Comparison of ENCODE assay signal across 15 cellular contexts in the genomic region with DNA sequence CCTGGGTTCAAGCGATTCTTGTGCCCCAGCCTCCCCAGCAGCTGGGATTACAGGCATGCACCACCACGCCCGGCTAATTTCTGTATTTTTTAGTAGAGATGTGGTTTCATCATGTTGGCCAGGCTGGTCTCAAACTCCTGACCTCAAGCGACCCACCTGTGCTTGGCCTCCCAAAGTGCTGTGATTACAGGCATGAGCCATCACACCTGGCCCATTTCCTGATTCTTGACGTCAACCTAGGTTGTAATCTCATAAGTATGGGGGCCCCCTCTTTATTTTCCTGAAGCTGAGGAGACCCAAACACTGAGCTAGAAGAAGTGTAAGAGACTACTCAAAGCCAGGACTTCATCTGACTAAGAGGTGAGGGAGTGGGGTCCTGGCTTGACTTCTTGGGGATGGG.
"Had no signal": no experiment of that assay in that cellular context is flagged by ENCODE, and none has a peak within 500 bp of the region (broad histone marks: within the 10 kb centered on the region; RNA-seq: fewer than 3 reads in every experiment).

No MANE protein-coding gene starts in this region.

- H3K9me3 Mint-ChIP-seq: activated CD4-positive, alpha-beta memory T cell treated with anti-CD3 and anti-CD28 coated beads for 36 hours; nephron; T-helper 2 cell treated with Interferon-gamma antibody and Interleukin-4, amounts not matched to agents 5 μg/mL and 100 μg/mL, for 36 hours had no signal

- H3K4me1 ChIP-seq: uterus had no signal

- H3K4me3 ChIP-seq: breast epithelium, dorsolateral prefrontal cortex, lung, tibial artery, uterus had no signal

- H3K27me3 ChIP-seq: breast epithelium, dorsolateral prefrontal cortex, tibial artery, uterus had no signal

- H3K36me3 Mint-ChIP-seq: activated CD4-positive, alpha-beta memory T cell treated with anti-CD3 and anti-CD28 coated beads for 36 hours had no signal

- H3K9me3 ChIP-seq: breast epithelium, tibial artery, uterus had no signal

- DNase-seq: activated CD4-positive, alpha-beta memory T cell treated with anti-CD3 and anti-CD28 coated beads for 36 hours; activated CD4-positive, CD25-positive, alpha-beta regulatory T cell treated with anti-CD3 and anti-CD28 coated beads, Interleukin-2, amount 50 U/mL, for 72 hours; activated gamma-delta T cell; activated T-cell treated with anti-CD3 and anti-CD28 coated beads, Interleukin-2, amount 50 U/mL, for 48 hours; aorta; dorsolateral prefrontal cortex; immature natural killer cell; stimulated activated CD4-positive, alpha-beta T cell treated with anti-CD3 and anti-CD28 coated beads, Interleukin-4, amount 100 ng/mL, for 4 hours; tibial artery; uterus had no signal

- H3K27ac Mint-ChIP-seq: activated CD4-positive, alpha-beta memory T cell treated with anti-CD3 and anti-CD28 coated beads for 36 hours; activated naive CD8-positive, alpha-beta T cell; T-helper 2 cell treated with Interferon-gamma antibody and Interleukin-4, amounts not matched to agents 5 μg/mL and 100 μg/mL, for 36 hours had no signal

- H3K36me3 ChIP-seq: breast epithelium, uterus had no signal

- H3K4me3 Mint-ChIP-seq: activated CD4-positive, alpha-beta memory T cell treated with anti-CD3 and anti-CD28 coated beads for 36 hours; activated naive CD8-positive, alpha-beta T cell; immature natural killer cell; nephron; T-helper 2 cell treated with Interferon-gamma antibody and Interleukin-4, amounts not matched to agents 5 μg/mL and 100 μg/mL, for 36 hours had no signal

- H3K27ac ChIP-seq: tibial artery, uterus had no signal

- H3K27me3 Mint-ChIP-seq: activated CD4-positive, alpha-beta memory T cell treated with anti-CD3 and anti-CD28 coated beads for 36 hours; activated naive CD8-positive, alpha-beta T cell had no signal
